In the genomic region with DNA sequence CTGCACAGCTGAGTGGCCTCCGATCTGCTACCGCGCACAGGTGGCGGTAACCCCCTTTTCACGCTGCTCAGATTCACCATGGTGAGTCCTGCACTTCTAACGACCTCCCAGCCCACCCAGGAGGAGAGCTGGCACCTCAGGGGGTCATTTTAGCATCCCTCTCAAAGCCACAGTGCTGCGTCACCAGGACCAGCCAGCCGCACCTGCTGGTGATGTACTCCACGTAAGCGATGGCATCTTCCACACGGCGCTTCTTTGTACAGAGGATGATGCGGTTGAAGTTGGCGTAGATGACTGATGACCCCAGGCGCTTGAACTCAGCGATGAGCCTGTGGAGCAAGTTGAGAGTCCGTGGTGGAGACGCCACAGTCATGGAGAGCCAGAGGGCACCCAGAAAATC, we compare ENCODE assay signal across 21 cellular contexts. TPM values are rescaled to one million over a fixed set of nuclear protein-coding genes. Genes with fewer than 3 reads are reported as not detected.
"Had no signal": no experiment of that assay in that cellular context is flagged by ENCODE, and none has a peak within 500 bp of the region (broad histone marks: within the 10 kb centered on the region; RNA-seq: fewer than 3 reads in every experiment).

No MANE protein-coding gene starts in this region.

- H3K4me3 Mint-ChIP-seq: effector memory CD8-positive, alpha-beta T cell; naive thymus-derived CD4-positive, alpha-beta T cell had no signal

- H3K4me3 ChIP-seq: esophagus muscularis mucosa, gastrocnemius medialis, suprapubic skin, thyroid gland, upper lobe of left lung, vagina had no signal

- H3K27ac ChIP-seq: epithelial cell of prostate, esophagus muscularis mucosa, gastrocnemius medialis, suprapubic skin, thyroid gland, upper lobe of left lung had no signal

- DNase-seq: effector memory CD8-positive, alpha-beta T cell; naive thymus-derived CD4-positive, alpha-beta T cell; stimulated activated CD4-positive, alpha-beta T cell treated with anti-CD3 and anti-CD28 coated beads, Interleukin-2, amount 100 ng/mL, for 24 hours; stimulated activated naive CD8-positive, alpha-beta T cell treated with anti-CD3 and anti-CD28 coated beads, Interleukin-15, Interleukin-2, amounts not matched to agents 100 U/mL and 50 U/mL, for 24 hours; thyroid gland; upper lobe of left lung had no signal

- H3K4me1 ChIP-seq: gastrocnemius medialis, thyroid gland, upper lobe of left lung, vagina had no signal

- ATAC-seq: effector memory CD8-positive, alpha-beta T cell; naive thymus-derived CD4-positive, alpha-beta T cell; stimulated activated naive CD8-positive, alpha-beta T cell treated with anti-CD3 and anti-CD28 coated beads, Interleukin-15, Interleukin-2, amounts not matched to agents 100 U/mL and 50 U/mL, for 24 hours had no signal

- H3K9me3 ChIP-seq: esophagus muscularis mucosa, gastrocnemius medialis, suprapubic skin, thyroid gland, upper lobe of left lung, vagina had no signal

- H3K9me3 Mint-ChIP-seq: effector memory CD8-positive, alpha-beta T cell had no signal

- H3K27ac Mint-ChIP-seq: naive thymus-derived CD4-positive, alpha-beta T cell had no signal

- H3K27me3 ChIP-seq: esophagus muscularis mucosa, gastrocnemius medialis, suprapubic skin, thyroid gland, upper lobe of left lung, vagina had no signal

- H3K27me3 Mint-ChIP-seq: effector memory CD8-positive, alpha-beta T cell; naive thymus-derived CD4-positive, alpha-beta T cell had no signal

RNA-seq across cellular contexts. Expression of gene P2RX2, which starts 19.2 kb away (rescaled TPM):
- total RNA-seq: fibroblast of villous mesenchyme, gastrocnemius medialis, liver, lung microvascular endothelial cell, mesenteric fat pad, osteocyte, pulmonary artery endothelial cell, sciatic nerve, skeletal muscle tissue, suprapubic skin, vagina had no signal
- polyA plus RNA-seq: liver; naive thymus-derived CD4-positive, alpha-beta T cell; neural cell had no signal

RNA-seq across cellular contexts. Expression of gene LRCOL1, which starts 27.4 kb away (rescaled TPM):
- total RNA-seq: esophagus muscularis mucosa; fibroblast of villous mesenchyme; mesenteric fat pad; mononuclear cell; naive thymus-derived CD4-positive, alpha-beta T cell; osteocyte; pulmonary artery endothelial cell; sciatic nerve; suprapubic skin; vagina had no signal
- polyA plus RNA-seq: naive thymus-derived CD4-positive, alpha-beta T cell; neural cell had no signal
